Comparison of ENCODE assay signal across 11 cellular contexts in genomic region chr20:54874718-54875117, GRCh38.
"Had no signal": no experiment of that assay in that cellular context is flagged by ENCODE, and none has a peak within 500 bp of the region (broad histone marks: within the 10 kb centered on the region; RNA-seq: fewer than 3 reads in every experiment).

No MANE protein-coding gene starts in this region.

- H3K4me2 ChIP-seq: GM23338 had no signal

- H3K36me3 ChIP-seq: HAP-1 had no signal

- FAIRE-seq: H1, H54 had no signal

- ATAC-seq: GM23338, HCT116 had no signal

- H3K9me3 ChIP-seq: HAP-1 had no signal

- H3K9ac ChIP-seq: GM23248 had no signal

- DNase-seq: GM23248, GOT3, H7, H9, HCEC 1CT, HFFc6 had no signal

- H3K4me1 ChIP-seq: HAP-1 had no signal

- H2AFZ ChIP-seq: GM23248, GM23338 had no signal

- H3K27ac ChIP-seq: GM23248 had no signal

- H3K4me3 ChIP-seq: GM23248, GM23338, HAP-1 had no signal
